In genomic region chr11:49169579-49169978, GRCh38 we compare ENCODE assay signal across 11 cellular contexts. TPM values are rescaled to one million over a fixed set of nuclear protein-coding genes. Genes with fewer than 3 reads are reported as not detected.
DNase-seq lines count a peak whose midpoint lies in the region; ATAC-seq and TF ChIP-seq lines count a peak whose summit lies in the region.
"Not testable (repeated sequence)": the region's sequence is repeated elsewhere in the genome, so short reads cannot be mapped to it uniquely, and the experiment has no call there.
"Had no signal": no experiment of that assay in that cellular context is flagged by ENCODE, and none has a peak within 500 bp of the region (broad histone marks: within the 10 kb centered on the region; RNA-seq: fewer than 3 reads in every experiment).

No MANE protein-coding gene starts in this region.

- not testable (repeated sequence) for H3K9me2 ChIP-seq in PC-3 (replicated peaks; ENCODE audit: low read length)

- POLR2A ChIA-PET in PC-3 (lab: Charles Lee; ENCODE audit: unreplicated experiment), result not testable (repeated sequence)

- H3K9ac ChIP-seq in PC-3 (ENCODE audit: low read length), result not testable (repeated sequence)

- ATAC-seq in PC-3, upper lobe of right lung: not testable (repeated sequence)

- CTCF ChIA-PET in PC-3 (lab: Charles Lee), result not testable (repeated sequence)

- not testable (repeated sequence) for H3K27me3 ChIP-seq in PC-3 (ENCODE audit: low read length); dorsolateral prefrontal cortex; left ventricle myocardium inferior (ENCODE audit: low read depth); upper lobe of right lung

- H3K4me2 ChIP-seq in PC-3 (ENCODE audit: low read length), result not testable (repeated sequence)

- not testable (repeated sequence) for H3K4me1 ChIP-seq in PC-3 (ENCODE audit: insufficient read depth, low read length); left ventricle myocardium inferior; upper lobe of right lung

- not testable (repeated sequence) for BruUV-seq in PC-3 (replicated peaks; lab: Mats Ljungman, UMichigan)

- H3K4me3 ChIP-seq in NB4 (ENCODE audit: low read depth, low read length); PC-3 (ENCODE audit: low read length); dorsolateral prefrontal cortex; left ventricle myocardium inferior; upper lobe of right lung: not testable (repeated sequence)

- H3K9me3 ChIP-seq in PC-3 (ENCODE audit: low read length); left ventricle myocardium inferior (replicated peaks); upper lobe of right lung: not testable (repeated sequence)

- not testable (repeated sequence) for H3K27ac ChIP-seq in PC-3 (ENCODE audit: low read length); left ventricle myocardium inferior (replicated peaks); upper lobe of right lung
- H3K27ac ChIP-seq in dorsolateral prefrontal cortex, result peak overlapping the region in 51 of 59 donors; percentile 7 to 99 (median 92)

- not testable (repeated sequence) for H3F3A ChIP-seq in PC-3 (ENCODE audit: low read length, unreplicated experiment)

- not testable (repeated sequence) for H3K36me3 ChIP-seq in PC-3 (ENCODE audit: low read depth, low read length); left ventricle myocardium inferior; upper lobe of right lung

- TF ChIP-seq POLR2A in NB4 (IDR thresholded peaks at IDR 0.05; ENCODE audit: extremely low read depth, insufficient read length), result not testable (repeated sequence)

- H4K20me1 ChIP-seq in PC-3 (ENCODE audit: low read length), result not testable (repeated sequence)

- peak; percentile 49 for DNase-seq in DMS53 (lab: John Stamatoyannopoulos, UW)
- DNase-seq in HT-29 (ENCODE audit: low spot score), result peak; percentile 32
- peak; percentile 8 for DNase-seq in NB4 (ENCODE audit: low read depth)
- DNase-seq in PC-3, result peak; percentile 20
- peak; percentile 6 for DNase-seq in SW480 (ENCODE audit: low spot score)
- not testable (repeated sequence) for DNase-seq in dorsolateral prefrontal cortex, left ventricle myocardium inferior, upper lobe of right lung

- intact Hi-C loops in PC-3 (cut with micrococcal nuclease), result loop anchor here (5.0 kb wide), 1 partner anchor 862 kb away; the partner anchor contains the start of gene OR4S1
- intact Hi-C loops in dorsolateral prefrontal cortex (cut with DNase I); left ventricle myocardium inferior (cut with micrococcal nuclease); upper lobe of right lung (cut with DNase I): not testable (repeated sequence)

- not testable (repeated sequence) for H2AFZ ChIP-seq in PC-3 (ENCODE audit: low read length)

- peak; percentile 4 for TF ChIP-seq CTCF in NB4 (IDR thresholded peaks at IDR 0.05; ENCODE audit: low read depth, low read length)
- TF ChIP-seq CTCF in PC-3 (conservative IDR thresholded peaks at IDR 0.05; ENCODE audit: low read depth, low read length), result peak; percentile 39; the same call in 1 of the 2 replicates
- TF ChIP-seq CTCF in dorsolateral prefrontal cortex (IDR thresholded peaks at IDR 0.05 in 54 of 56, conservative IDR thresholded peaks at IDR 0.05 in 2 of 56; ENCODE audit: low read depth in 1 of 56, partially characterized antibody in 56 of 56), result peak in 51 of 56 donors; percentile 15 to 68 (median 45)
- peak; percentile 44 for TF ChIP-seq CTCF in left ventricle myocardium inferior (IDR thresholded peaks at IDR 0.05; ENCODE audit: borderline replicate concordance)
- TF ChIP-seq CTCF in upper lobe of right lung (IDR thresholded peaks at IDR 0.05), result peak; percentile 16

- H3K79me2 ChIP-seq in PC-3 (ENCODE audit: low read length), result not testable (repeated sequence)

RNA-seq across cellular contexts. Expression of gene FOLH1, which starts 38.8 kb away (rescaled TPM):
- total RNA-seq in HT-29 (2014; rRNA removed; shearing (Covaris generic)), result not detected in 2 replicates
- total RNA-seq in PC-3 (2014; rRNA removed) (0.58 TPM in 1 of 2 replicates, not detected in the other), dorsolateral prefrontal cortex (100 to 1,000 TPM in 10 of 120 experiments, 10 to 100 TPM in 102, 1 to 10 TPM in 8; 3.5 to 197 (median 44.0) TPM), left ventricle myocardium inferior (not detected), upper lobe of right lung (5.1 TPM)
- total RNA-seq: G401, M059J, NCI-H460 had no signal
